In the genomic region with DNA sequence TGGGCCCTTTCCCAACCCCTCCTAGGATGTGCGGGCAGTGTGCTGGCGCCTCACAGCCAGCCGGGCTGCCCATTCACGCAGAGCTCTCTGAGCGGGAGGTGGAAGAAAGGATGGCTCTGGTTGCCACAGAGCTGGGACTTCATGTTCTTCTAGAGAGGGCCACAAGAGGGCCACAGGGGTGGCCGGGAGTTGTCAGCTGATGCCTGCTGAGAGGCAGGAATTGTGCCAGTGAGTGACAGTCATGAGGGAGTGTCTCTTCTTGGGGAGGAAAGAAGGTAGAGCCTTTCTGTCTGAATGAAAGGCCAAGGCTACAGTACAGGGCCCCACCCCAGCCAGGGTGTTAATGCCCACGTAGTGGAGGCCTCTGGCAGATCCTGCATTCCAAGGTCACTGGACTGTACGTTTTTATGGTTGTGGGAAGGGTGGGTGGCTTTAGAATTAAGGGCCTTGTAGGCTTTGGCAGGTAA, we compare ENCODE assay signal across 7 cellular contexts. TPM values are rescaled to one million over a fixed set of nuclear protein-coding genes. Genes with fewer than 3 reads are reported as not detected.
DNase-seq lines count a peak whose midpoint lies in the region; ATAC-seq and TF ChIP-seq lines count a peak whose summit lies in the region.

No MANE protein-coding gene starts in this region.

- H3K9me3 ChIP-seq in mesenchymal stem cell (ENCODE audit: control insufficient read depth, low read length) = no peaks in the 10 kb centered on the region

- no peaks in the 10 kb centered on the region for H3K9me3 Mint-ChIP-seq in effector memory CD8-positive, alpha-beta T cell

- H3K14ac ChIP-seq in mesenchymal stem cell (ENCODE audit: low read length in 2 of 2) = no peak overlapping the region

- H3K4me3 Mint-ChIP-seq in effector memory CD8-positive, alpha-beta T cell = no peak overlapping the region

- peak; percentile 38 for TF ChIP-seq CTCF in GM12865 (IDR thresholded peaks at IDR 0.05; ENCODE audit: insufficient read depth, low read depth, low read length, missing control alignments)

- H2BK12ac ChIP-seq in mesenchymal stem cell (ENCODE audit: low read length in 2 of 2) = no peak overlapping the region

- H2BK120ac ChIP-seq in mesenchymal stem cell (ENCODE audit: low read depth, low read length) = no peak overlapping the region

- no peak overlapping the region for H4K8ac ChIP-seq in mesenchymal stem cell (ENCODE audit: low read length)

- no peak overlapping the region for H3K23ac ChIP-seq in mesenchymal stem cell (ENCODE audit: low read length in 2 of 2)

- H4K91ac ChIP-seq in mesenchymal stem cell (ENCODE audit: low read length) = no peak overlapping the region

- peaks cover 12% of the 10 kb centered on the region for H3K79me1 ChIP-seq in mesenchymal stem cell (replicated peaks; ENCODE audit: low read length, poor library complexity, severe bottlenecking)

- ATAC-seq in effector memory CD8-positive, alpha-beta T cell (replicated peaks) = peak; percentile 33
- no peak for ATAC-seq in GM21717 (IDR thresholded peaks at IDR 0.05; ENCODE audit: unreplicated experiment)

- peak; percentile 55 for DNase-seq in GM12865 (ENCODE audit: low read depth)
- DNase-seq in LoVo (ENCODE audit: low spot score) = peak; percentile 84
- DNase-seq in SHP77 (lab: John Stamatoyannopoulos, UW) = peak; percentile 57 to 73
- DNase-seq in effector memory CD8-positive, alpha-beta T cell = no peak
- DNase-seq in mesenchymal stem cell = peak; percentile 76
- DNase-seq in stimulated activated naive CD4-positive, alpha-beta T cell treated with Interleukin-2 at 50 U/mL for 16 hours (lab: John Stamatoyannopoulos, UW) = no peak

- H3K9ac ChIP-seq in mesenchymal stem cell (ENCODE audit: low read length) = peak overlapping the region; percentile 16

- no peak overlapping the region for H2BK15ac ChIP-seq in mesenchymal stem cell (ENCODE audit: low read depth, poor library complexity, severe bottlenecking)

- peak overlapping the region; percentile 13 for H3K4me2 ChIP-seq in mesenchymal stem cell (ENCODE audit: low read length, poor library complexity, severe bottlenecking)

- no peak overlapping the region for H3K4ac ChIP-seq in mesenchymal stem cell (ENCODE audit: low read depth in 1 of 2, low read length in 2 of 2)

- H3K27ac ChIP-seq in mesenchymal stem cell (ENCODE audit: low read length, poor library complexity, severe bottlenecking) = peak overlapping the region; percentile 62

- H3K18ac ChIP-seq in mesenchymal stem cell (ENCODE audit: low read depth in 1 of 2, low read length in 2 of 2) = peak overlapping the region in 1 of 2 experiments; percentile 54

- H3K4me1 Mint-ChIP-seq in effector memory CD8-positive, alpha-beta T cell (ENCODE audit: low read depth in 2 of 2) = no peaks in the 10 kb centered on the region

- peaks cover 37 to 42% of the 10 kb centered on the region in 2 experiments for H3K36me3 ChIP-seq in mesenchymal stem cell (ENCODE audit: control insufficient read depth in 1 of 2, insufficient read depth in 2 of 2, low read depth in 1 of 2, low read length in 2 of 2)

- peaks cover 58% of the 10 kb centered on the region for H3K4me1 ChIP-seq in mesenchymal stem cell (ENCODE audit: control insufficient read depth, insufficient read depth, low read depth, low read length)

- H2AFZ ChIP-seq in mesenchymal stem cell (ENCODE audit: low read depth, low read length) = no peak overlapping the region

- H3K27me3 Mint-ChIP-seq in effector memory CD8-positive, alpha-beta T cell = no peaks in the 10 kb centered on the region

- 33% methylated on average over 8 of the region's 8 CpGs for WGBS in mesenchymal stem cell

- no peak overlapping the region for H2AK5ac ChIP-seq in mesenchymal stem cell (ENCODE audit: low read length, severe bottlenecking)

- H2BK5ac ChIP-seq in mesenchymal stem cell (ENCODE audit: low read depth, low read length, poor library complexity, severe bottlenecking) = no peak overlapping the region

- H3K27ac Mint-ChIP-seq in effector memory CD8-positive, alpha-beta T cell = peak overlapping the region in 1 of 2 donors; percentile 35

- no peaks in the 10 kb centered on the region for H3K27me3 ChIP-seq in mesenchymal stem cell (ENCODE audit: control insufficient read depth in 1 of 2, insufficient read depth in 1 of 2, low read length in 2 of 2)

- peaks cover 8% of the 10 kb centered on the region for H3K36me3 Mint-ChIP-seq in effector memory CD8-positive, alpha-beta T cell (ENCODE audit: insufficient read depth)

- H3K4me3 ChIP-seq in GM12865 (ENCODE audit: low read depth, low read length) (no peak overlapping the region), mesenchymal stem cell (ENCODE audit: insufficient read depth in 1 of 2, low read depth in 1 of 2, low read length in 2 of 2) (no peak overlapping the region)

RNA-seq across cellular contexts. Expression of a gene that starts 8.3 kb away (rescaled TPM):
- polyA plus RNA-seq in mesenchymal stem cell (2013, experiment 1 of 2) = 6.7 TPM
- 6.8 TPM for polyA plus RNA-seq in mesenchymal stem cell (2013, experiment 2 of 2)

RNA-seq across cellular contexts. Expression of a gene that starts 15.7 kb away (rescaled TPM):
- polyA plus RNA-seq in mesenchymal stem cell (2013, experiment 1 of 2) = 2.3 TPM
- polyA plus RNA-seq in mesenchymal stem cell (2013, experiment 2 of 2) = 2.1 TPM

RNA-seq across cellular contexts. Expression of a gene that starts 15.8 kb away (rescaled TPM):
- 46.3 TPM for polyA plus RNA-seq in mesenchymal stem cell (2013, experiment 1 of 2)
- 48.3 TPM for polyA plus RNA-seq in mesenchymal stem cell (2013, experiment 2 of 2)

RNA-seq across cellular contexts. Expression of a gene that starts 31.3 kb away (rescaled TPM):
- 188 TPM for polyA plus RNA-seq in mesenchymal stem cell (2013, experiment 1 of 2)
- polyA plus RNA-seq in mesenchymal stem cell (2013, experiment 2 of 2) = 185 TPM

RNA-seq across cellular contexts. Expression of a gene that starts 32.3 kb away (rescaled TPM):
- polyA plus RNA-seq in mesenchymal stem cell (2013, experiment 1 of 2) = 0.26 TPM
- 0.18 TPM for polyA plus RNA-seq in mesenchymal stem cell (2013, experiment 2 of 2)

Comparison
In these comparisons a context has a peak if more than half of its experiments do, and no peak if none do; other contexts are left out.
1. DNase-seq: peak in GM12865 (single experiment), LoVo (single experiment), SHP77 (2 of 2) and mesenchymal stem cell (single experiment); none in effector memory CD8-positive, alpha-beta T cell (0 of 3) and stimulated activated naive CD4-positive, alpha-beta T cell treated with Interleukin-2 at 50 U/mL for 16 hours (single experiment).